Comparison of ENCODE assay signal across 1 cellular context in genomic region chr17:7034955-7035590, GRCh38.
TF ChIP-seq lines count a peak whose summit lies in the region.

No MANE protein-coding gene starts in this region.

TF ChIP-seq in HepG2, 621 proteins besides CTCF, POLR2A, EP300 and RAD21 (continued from another document):
- TF ChIP-seq POLR2G (IDR thresholded peaks at IDR 0.05; ENCODE audit: low read depth, low read length) (peak; percentile 11; the same call in 1 of the 2 replicates), PAX8 (CRISPR knock-in tag; IDR thresholded peaks at IDR 0.05; ENCODE audit: borderline replicate concordance) (0 out of 2 replicates have a peak, but pooled peaks have one; percentile 14), RFX5 (IDR thresholded peaks at IDR 0.05; ENCODE audit: low read depth, low read length) (no peak), HNF4A (CRISPR knock-in tag; IDR thresholded peaks at IDR 0.05) (peak; percentile 31; the same call in 1 of the 2 replicates), ZSCAN22 (CRISPR knock-in tag; IDR thresholded peaks at IDR 0.05) (0 out of 2 replicates have a peak, but pooled peaks have one; percentile 12)
- TF ChIP-seq, protein P1, sequence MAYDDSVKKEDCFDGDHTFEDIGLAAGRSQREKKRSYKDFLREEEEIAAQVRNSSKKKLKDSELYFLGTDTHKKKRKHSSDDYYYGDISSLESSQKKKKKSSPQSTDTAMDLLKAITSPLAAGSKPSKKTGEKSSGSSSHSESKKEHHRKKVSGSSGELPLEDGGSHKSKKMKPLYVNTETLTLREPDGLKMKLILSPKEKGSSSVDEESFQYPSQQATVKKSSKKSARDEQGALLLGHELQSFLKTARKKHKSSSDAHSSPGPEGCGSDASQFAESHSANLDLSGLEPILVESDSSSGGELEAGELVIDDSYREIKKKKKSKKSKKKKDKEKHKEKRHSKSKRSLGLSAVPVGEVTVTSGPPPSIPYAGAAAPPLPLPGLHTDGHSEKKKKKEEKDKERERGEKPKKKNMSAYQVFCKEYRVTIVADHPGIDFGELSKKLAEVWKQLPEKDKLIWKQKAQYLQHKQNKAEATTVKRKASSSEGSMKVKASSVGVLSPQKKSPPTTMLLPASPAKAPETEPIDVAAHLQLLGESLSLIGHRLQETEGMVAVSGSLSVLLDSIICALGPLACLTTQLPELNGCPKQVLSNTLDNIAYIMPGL (CRISPR knock-in tag; IDR thresholded peaks at IDR 0.05; ENCODE audit: borderline replicate concordance in 1 of 2, low read depth in 1 of 2): 0 out of 4 replicates have a peak, but pooled peaks of 1 of the 2 experiments have one; percentile 7
- TF ChIP-seq, protein P2, sequence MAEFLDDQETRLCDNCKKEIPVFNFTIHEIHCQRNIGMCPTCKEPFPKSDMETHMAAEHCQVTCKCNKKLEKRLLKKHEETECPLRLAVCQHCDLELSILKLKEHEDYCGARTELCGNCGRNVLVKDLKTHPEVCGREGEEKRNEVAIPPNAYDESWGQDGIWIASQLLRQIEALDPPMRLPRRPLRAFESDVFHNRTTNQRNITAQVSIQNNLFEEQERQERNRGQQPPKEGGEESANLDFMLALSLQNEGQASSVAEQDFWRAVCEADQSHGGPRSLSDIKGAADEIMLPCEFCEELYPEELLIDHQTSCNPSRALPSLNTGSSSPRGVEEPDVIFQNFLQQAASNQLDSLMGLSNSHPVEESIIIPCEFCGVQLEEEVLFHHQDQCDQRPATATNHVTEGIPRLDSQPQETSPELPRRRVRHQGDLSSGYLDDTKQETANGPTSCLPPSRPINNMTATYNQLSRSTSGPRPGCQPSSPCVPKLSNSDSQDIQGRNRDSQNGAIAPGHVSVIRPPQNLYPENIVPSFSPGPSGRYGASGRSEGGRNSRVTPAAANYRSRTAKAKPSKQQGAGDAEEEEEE (CRISPR knock-in tag; IDR thresholded peaks at IDR 0.05; ENCODE audit: borderline replicate concordance): 0 out of 2 replicates have a peak, but pooled peaks have one; percentile 44
TF ChIP-seq in HepG2: peak in this region for 27.
